Comparison of ENCODE assay signal across 20 cellular contexts in genomic region chr15:25795061-25795460, GRCh38.
DNase-seq lines count a peak whose midpoint lies in the region; ATAC-seq and TF ChIP-seq lines count a peak whose summit lies in the region.
"Had no signal": no experiment of that assay in that cellular context is flagged by ENCODE, and none has a peak within 500 bp of the region (broad histone marks: within the 10 kb centered on the region; RNA-seq: fewer than 3 reads in every experiment).

No MANE protein-coding gene starts in this region.

- H3K4me1 ChIP-seq in BLaER1 (peaks cover 100% of the 10 kb centered on the region), osteoblast (ENCODE audit: insufficient read depth, low read length) (peaks cover 31% of the 10 kb centered on the region), body of pancreas (no peaks in the 10 kb centered on the region)

- peak; percentile 53 for DNase-seq in activated CD8-positive, alpha-beta memory T cell treated with anti-CD3 and anti-CD28 coated beads for 24 hours
- DNase-seq in activated CD8-positive, alpha-beta memory T cell treated with anti-CD3 and anti-CD28 coated beads, Interleukin-2, amount 50 U/mL, for 4 hours = no peak
- peak; percentile 9 for DNase-seq in osteoblast (ENCODE audit: insufficient read length, low spot score, missing footprints)
- no peak for DNase-seq in body of pancreas
- no peak for DNase-seq in amygdala (lab: John Stamatoyannopoulos, UW)
- DNase-seq in SW480 (ENCODE audit: low spot score) = no peak
- DNase-seq: C1 segment of cervical spinal cord, GF-D8, MV-4-11, NCI-H1417, NCI-H1930, NCI-H2171, NCI-H446, PC-3 had no signal

- H4K20me1 ChIP-seq in BLaER1 = no peaks in the 10 kb centered on the region
- H4K20me1 ChIP-seq in osteoblast (ENCODE audit: insufficient read depth, low read length) = no peaks in the 10 kb centered on the region

- no peak for ATAC-seq in body of pancreas
- ATAC-seq: GM23338, PC-3 had no signal

- H3K4me1 Mint-ChIP-seq in dendritic cell treated with granulocyte-macrophage colony-stimulating factor and Interleukin-4, amounts not matched to agents 40 ng/mL and 50 ng/mL, for 4 days (ENCODE audit: low read depth) = peaks cover 98% of the 10 kb centered on the region

- H3K9me3 ChIP-seq in BLaER1 (no peaks in the 10 kb centered on the region), osteoblast (ENCODE audit: low read depth, low read length) (no peaks in the 10 kb centered on the region), body of pancreas (no peaks in the 10 kb centered on the region)
- H3K9me3 ChIP-seq: SJSA1 had no signal

- peak overlapping the region; percentile 63; the same call in 1 of the 2 replicates for H3K4me3 ChIP-seq in BLaER1
- no peak overlapping the region for H3K4me3 ChIP-seq in osteoblast (ENCODE audit: insufficient read depth, low read length)
- no peak overlapping the region for H3K4me3 ChIP-seq in body of pancreas
- H3K4me3 ChIP-seq: GM23338, SJSA1 had no signal

- H2AFZ ChIP-seq in osteoblast (ENCODE audit: low read length) = no peak overlapping the region
- H2AFZ ChIP-seq: GM23338 had no signal

- H3K36me3 ChIP-seq in BLaER1 (no peaks in the 10 kb centered on the region), osteoblast (ENCODE audit: insufficient read depth, low read length) (no peaks in the 10 kb centered on the region), body of pancreas (replicated peaks in 1 of 2; ENCODE audit: insufficient read depth in 1 of 2, low read depth in 2 of 2) (no peaks in the 10 kb centered on the region)

- H3K27ac ChIP-seq in BLaER1 (peak overlapping the region; percentile 87), osteoblast (ENCODE audit: low read depth, low read length) (no peak overlapping the region), body of pancreas (no peak overlapping the region)
- H3K27ac ChIP-seq: 22Rv1, RWPE1, SJSA1 had no signal

- no peak for TF ChIP-seq POLR2A in body of pancreas (IDR thresholded peaks at IDR 0.05)

- H3K4me2 ChIP-seq in BLaER1 (peak overlapping the region; percentile 94), osteoblast (ENCODE audit: insufficient read depth, low read length) (no peak overlapping the region)
- H3K4me2 ChIP-seq: GM23338 had no signal

- H3K27ac Mint-ChIP-seq in dendritic cell treated with granulocyte-macrophage colony-stimulating factor and Interleukin-4, amounts not matched to agents 40 ng/mL and 50 ng/mL, for 4 days = peak overlapping the region; percentile 32
- H3K27ac Mint-ChIP-seq: GM23338 had no signal

- H3K27me3 ChIP-seq in BLaER1 = no peaks in the 10 kb centered on the region
- no peaks in the 10 kb centered on the region for H3K27me3 ChIP-seq in osteoblast (ENCODE audit: insufficient read depth, low read length)
- no peaks in the 10 kb centered on the region for H3K27me3 ChIP-seq in body of pancreas
- H3K27me3 ChIP-seq: SJSA1 had no signal

- H3K36me3 Mint-ChIP-seq in dendritic cell treated with granulocyte-macrophage colony-stimulating factor and Interleukin-4, amounts not matched to agents 40 ng/mL and 50 ng/mL, for 4 days (ENCODE audit: low read depth) = no peaks in the 10 kb centered on the region

- H3K79me2 ChIP-seq in osteoblast (ENCODE audit: insufficient read depth, low read length) = peaks cover 76% of the 10 kb centered on the region

- H3K9me3 Mint-ChIP-seq in dendritic cell treated with granulocyte-macrophage colony-stimulating factor and Interleukin-4, amounts not matched to agents 40 ng/mL and 50 ng/mL, for 4 days = no peaks in the 10 kb centered on the region
- H3K9me3 Mint-ChIP-seq: GM23338 had no signal

- H3K27me3 Mint-ChIP-seq in dendritic cell treated with granulocyte-macrophage colony-stimulating factor and Interleukin-4, amounts not matched to agents 40 ng/mL and 50 ng/mL, for 4 days = peaks cover 26% of the 10 kb centered on the region

- no peak overlapping the region for H3K4me3 Mint-ChIP-seq in dendritic cell treated with granulocyte-macrophage colony-stimulating factor and Interleukin-4, amounts not matched to agents 40 ng/mL and 50 ng/mL, for 4 days
- H3K4me3 Mint-ChIP-seq: GM23338 had no signal

- TF ChIP-seq CTCF in osteoblast (IDR thresholded peaks at IDR 0.05; ENCODE audit: extremely low read depth, low read depth, low read length) (no peak), body of pancreas (IDR thresholded peaks at IDR 0.05) (no peak)

- H3K9ac ChIP-seq in BLaER1 = peak overlapping the region; percentile 71; the same call in 1 of the 2 replicates

- 45 to 59% methylated on average over 8 to 9 of the region's 9 CpGs for WGBS in body of pancreas, 2 donors

- intact Hi-C loops in dendritic cell treated with granulocyte-macrophage colony-stimulating factor and Interleukin-4, amounts not matched to agents 40 ng/mL and 50 ng/mL, for 4 days (cut with micrococcal nuclease) = no loop called here
- intact Hi-C loops in body of pancreas (cut with DNase I) = no loop called here

Comparison
In these comparisons a context has a peak if more than half of its experiments do, and no peak if none do; other contexts are left out.
1. DNase-seq: peak in activated CD8-positive, alpha-beta memory T cell treated with anti-CD3 and anti-CD28 coated beads for 24 hours (single experiment) and osteoblast (single experiment); none in activated CD8-positive, alpha-beta memory T cell treated with anti-CD3 and anti-CD28 coated beads, Interleukin-2, amount 50 U/mL, for 4 hours (single experiment), body of pancreas (0 of 4), amygdala (0 of 56) and SW480 (single experiment).